Comparison of ENCODE assay signal across 25 cellular contexts in the genomic region with DNA sequence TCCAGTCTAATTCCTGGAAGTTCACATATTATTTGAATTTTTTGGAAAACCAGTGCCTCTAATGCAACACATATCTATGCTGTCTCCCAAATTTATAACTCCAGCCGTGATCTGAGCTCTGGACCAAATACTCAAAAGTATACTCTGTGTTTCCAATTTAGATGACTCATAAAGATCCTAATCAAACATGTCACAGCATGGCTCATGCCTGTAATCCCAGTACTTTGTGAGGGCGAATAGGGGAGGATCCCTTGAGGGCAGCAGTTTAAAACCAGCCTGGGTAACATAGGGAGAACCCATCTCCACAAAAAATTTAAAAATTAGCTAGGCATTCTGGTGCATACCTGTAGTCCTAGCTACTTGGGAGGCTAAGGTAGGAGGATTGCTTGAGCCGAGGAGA.
"Had no signal": no experiment of that assay in that cellular context is flagged by ENCODE, and none has a peak within 500 bp of the region (broad histone marks: within the 10 kb centered on the region; RNA-seq: fewer than 3 reads in every experiment).

No MANE protein-coding gene starts in this region.

- H3K36me3 Mint-ChIP-seq: activated CD4-positive, alpha-beta memory T cell treated with anti-CD3 and anti-CD28 coated beads for 36 hours; activated naive CD4-positive, alpha-beta T cell treated with anti-CD3 and anti-CD28 coated beads, Interleukin-2, amount 10 ng/mL, durations not matched to agents 7 days and 5 days; activated naive CD8-positive, alpha-beta T cell treated with anti-CD3 and anti-CD28 coated beads for 36 hours had no signal

- H3K27ac Mint-ChIP-seq: activated B cell treated with CpG ODN at 0.5 μM for 24 hours; activated CD4-positive, alpha-beta memory T cell treated with anti-CD3 and anti-CD28 coated beads for 36 hours; activated CD4-positive, alpha-beta T cell treated with anti-CD3 and anti-CD28 coated beads, Interleukin-2, amount 10 ng/mL, durations not matched to agents 7 days and 5 days; activated naive CD4-positive, alpha-beta T cell treated with anti-CD3 and anti-CD28 coated beads, Interleukin-2, amount 10 ng/mL, durations not matched to agents 7 days and 5 days; activated naive CD8-positive, alpha-beta T cell treated with anti-CD3 and anti-CD28 coated beads for 36 hours; activated T-helper 2 cell treated with anti-CD3 and anti-CD28 coated beads, Interferon-gamma antibody, Interleukin-2, Interleukin-4, amounts not matched to agents 10 μg/mL and 5 μg/mL and 100 μg/mL, durations not matched to agents 14 hours and 24 hours and 36 hours; T-helper 1 cell treated with Interleukin-12 subunit alpha and Interleukin-12 subunit beta and Interleukin-4 antibody, amounts not matched to agents 30 μg/mL and 1 μg/mL, for 36 hours had no signal

- H3K27me3 ChIP-seq: adrenal gland had no signal

- H3K4me1 ChIP-seq: adrenal gland had no signal

- H3K4me1 Mint-ChIP-seq: activated B cell treated with CpG ODN at 0.5 μM for 24 hours; activated CD4-positive, alpha-beta T cell treated with anti-CD3 and anti-CD28 coated beads, Interleukin-2, amount 10 ng/mL, durations not matched to agents 7 days and 5 days; activated naive CD4-positive, alpha-beta T cell treated with anti-CD3 and anti-CD28 coated beads, Interleukin-2, amount 10 ng/mL, durations not matched to agents 7 days and 5 days; activated naive CD8-positive, alpha-beta T cell treated with anti-CD3 and anti-CD28 coated beads for 36 hours; central memory CD8-positive, alpha-beta T cell had no signal

- H3K4me2 ChIP-seq: KMS-11, PC-9 had no signal

- H3K4me3 Mint-ChIP-seq: activated B cell treated with CpG ODN at 0.5 μM for 24 hours; activated CD4-positive, alpha-beta memory T cell treated with anti-CD3 and anti-CD28 coated beads for 36 hours; activated CD4-positive, alpha-beta T cell treated with anti-CD3 and anti-CD28 coated beads, Interleukin-2, amount 10 ng/mL, durations not matched to agents 7 days and 5 days; activated naive CD4-positive, alpha-beta T cell treated with anti-CD3 and anti-CD28 coated beads, Interleukin-2, amount 10 ng/mL, durations not matched to agents 7 days and 5 days; activated naive CD8-positive, alpha-beta T cell treated with anti-CD3 and anti-CD28 coated beads for 36 hours; central memory CD8-positive, alpha-beta T cell; T-helper 1 cell treated with Interleukin-12 subunit alpha and Interleukin-12 subunit beta and Interleukin-4 antibody, amounts not matched to agents 30 μg/mL and 1 μg/mL, for 36 hours had no signal

- H2AFZ ChIP-seq: PC-9 had no signal

- H3K27me3 Mint-ChIP-seq: activated B cell treated with CpG ODN at 0.5 μM for 24 hours; activated CD4-positive, alpha-beta memory T cell treated with anti-CD3 and anti-CD28 coated beads for 36 hours; activated CD4-positive, alpha-beta T cell treated with anti-CD3 and anti-CD28 coated beads, Interleukin-2, amount 10 ng/mL, durations not matched to agents 7 days and 5 days; activated naive CD4-positive, alpha-beta T cell treated with anti-CD3 and anti-CD28 coated beads, Interleukin-2, amount 10 ng/mL, durations not matched to agents 7 days and 5 days; activated naive CD8-positive, alpha-beta T cell treated with anti-CD3 and anti-CD28 coated beads for 36 hours; central memory CD8-positive, alpha-beta T cell had no signal

- H3K9ac ChIP-seq: KMS-11 had no signal

- DNase-seq: activated B cell treated with CpG ODN at 0.5 μM for 24 hours; activated CD4-positive, alpha-beta memory T cell treated with anti-CD3 and anti-CD28 coated beads for 36 hours; activated CD4-positive, alpha-beta T cell treated with anti-CD3 and anti-CD28 coated beads, Interleukin-2, amount 10 ng/mL, durations not matched to agents 7 days and 5 days; activated gamma-delta T cell treated with Interleukin-2 at 50 U/mL for 16 hours; activated naive CD4-positive, alpha-beta T cell treated with anti-CD3 and anti-CD28 coated beads, Interleukin-2, amount 10 ng/mL, durations not matched to agents 7 days and 5 days; activated naive CD8-positive, alpha-beta T cell treated with anti-CD3 and anti-CD28 coated beads for 36 hours; activated T-cell treated with anti-CD3 and anti-CD28 coated beads for 4 hours; activated T-cell treated with anti-CD3 and anti-CD28 coated beads, Interleukin-2, amount 50 U/mL, for 48 hours; adrenal gland; aorta; NCI-H1105 treated with DMSO at 0.1 percent for 48 hours; NCI-H146; NCI-H187 treated with DMSO at 0.1 percent for 48 hours; NCI-H2081 treated with DMSO at 0.1 percent for 48 hours; NCI-H2171; NCI-H226; NCI-H526; NCI-H82; PC-9; RPMI8226; SHP77 had no signal

- H3K4me3 ChIP-seq: adrenal gland, PC-9 had no signal

- H3K9me3 ChIP-seq: adrenal gland had no signal

- H3K36me3 ChIP-seq: adrenal gland had no signal

- H3K27ac ChIP-seq: adrenal gland, KMS-11, PC-9 had no signal
